ENCODE assay signal across 17 cellular contexts in the genomic region with DNA sequence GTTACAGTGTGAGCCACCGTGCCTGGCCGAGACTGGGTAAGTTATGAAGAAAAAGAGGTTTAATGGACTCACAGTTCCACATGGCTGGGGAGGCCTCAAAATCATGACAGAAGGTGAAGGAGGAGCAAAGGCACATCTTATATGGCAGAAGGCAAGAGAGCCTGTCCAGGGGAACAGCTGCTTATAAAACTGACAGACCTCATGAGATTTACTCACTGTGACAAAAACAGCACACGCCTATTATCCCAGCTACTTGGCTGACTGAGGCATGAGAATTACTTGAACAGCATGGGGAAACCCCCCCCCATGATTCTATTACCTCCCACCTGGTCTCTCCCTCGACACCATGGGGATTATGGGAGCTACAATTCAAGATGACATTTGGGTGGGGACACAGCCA.
"Had no signal": no experiment of that assay in that cellular context is flagged by ENCODE, and none has a peak within 500 bp of the region (broad histone marks: within the 10 kb centered on the region; RNA-seq: fewer than 3 reads in every experiment).

No MANE protein-coding gene starts in this region.

- H3K27me3 ChIP-seq: heart right ventricle, neutrophil, tibial nerve had no signal

- H3K9me3 ChIP-seq: neutrophil had no signal

- H3K4me3 Mint-ChIP-seq: activated CD4-positive, alpha-beta memory T cell treated with anti-CD3 and anti-CD28 coated beads for 36 hours; activated naive CD8-positive, alpha-beta T cell; dendritic cell treated with granulocyte-macrophage colony-stimulating factor and Interleukin-4, amounts not matched to agents 40 ng/mL and 50 ng/mL, for 4 days; naive B cell had no signal

- H3K27me3 Mint-ChIP-seq: activated CD4-positive, alpha-beta memory T cell treated with anti-CD3 and anti-CD28 coated beads for 36 hours; activated naive CD8-positive, alpha-beta T cell; dendritic cell treated with granulocyte-macrophage colony-stimulating factor and Interleukin-4, amounts not matched to agents 40 ng/mL and 50 ng/mL, for 4 days; naive B cell had no signal

- H3K27ac Mint-ChIP-seq: activated CD4-positive, alpha-beta memory T cell treated with anti-CD3 and anti-CD28 coated beads for 36 hours; activated naive CD8-positive, alpha-beta T cell; dendritic cell treated with granulocyte-macrophage colony-stimulating factor and Interleukin-4, amounts not matched to agents 40 ng/mL and 50 ng/mL, for 4 days had no signal

- H3K27ac ChIP-seq: heart right ventricle, neutrophil, tibial nerve had no signal

- ATAC-seq: heart right ventricle, left cardiac atrium had no signal

- DNase-seq: activated CD4-positive, alpha-beta memory T cell treated with anti-CD3 and anti-CD28 coated beads for 36 hours; activated gamma-delta T cell treated with Interleukin-2 at 50 U/mL for 16 hours; activated T-cell treated with anti-CD3 and anti-CD28 coated beads, Interleukin-2, amount 50 U/mL, for 48 hours; amniotic stem cell; effector memory CD4-positive, alpha-beta T cell; heart right ventricle; left cardiac atrium; midbrain; naive B cell; stimulated activated CD4-positive, alpha-beta T cell treated with anti-CD3 and anti-CD28 coated beads, Interleukin-2, amount 100 ng/mL, for 48 hours; stimulated activated naive CD4-positive, alpha-beta T cell; substantia nigra; T-helper 1 cell had no signal
